1 cellular context compared by ENCODE assay signal in genomic region chr19:18520848-18521691, GRCh38.
TF ChIP-seq lines count a peak whose summit lies in the region.

No MANE protein-coding gene starts in this region.

TF ChIP-seq in GM12878, 131 proteins besides CTCF, POLR2A, EP300 and RAD21:
- TF ChIP-seq BHLHE40 (IDR thresholded peaks at IDR 0.05; ENCODE audit: borderline replicate concordance in 1 of 2, low read depth in 2 of 2, low read length in 1 of 2) = no peak
- TF ChIP-seq MEF2B (IDR thresholded peaks at IDR 0.05; ENCODE audit: partially characterized antibody, poor library complexity, severe bottlenecking) = no peak
- no peak for TF ChIP-seq E2F8 (IDR thresholded peaks at IDR 0.05; ENCODE audit: low read depth, partially characterized antibody)
- TF ChIP-seq TCF3 (IDR thresholded peaks at IDR 0.05; ENCODE audit: borderline replicate concordance, insufficient read depth, low read depth, low read length) = peak; percentile 61; the same call in 1 of the 2 replicates
- TF ChIP-seq POLR2AphosphoS5 (IDR thresholded peaks at IDR 0.05; ENCODE audit: low read length) = 0 out of 2 replicates have a peak, but pooled peaks have one; percentile 44
- 0 out of 2 replicates have a peak, but pooled peaks have one; percentile 2 for TF ChIP-seq IKZF1 (conservative IDR thresholded peaks at IDR 0.05)
- TF ChIP-seq RELB (IDR thresholded peaks at IDR 0.05; ENCODE audit: low read depth) = no peak
- no peak for TF ChIP-seq ZNF207 (IDR thresholded peaks at IDR 0.05; ENCODE audit: borderline replicate concordance)
- no peak for TF ChIP-seq CHD2 (IDR thresholded peaks at IDR 0.05; ENCODE audit: borderline replicate concordance, low read depth, low read length)
- TF ChIP-seq NR2F1 (conservative IDR thresholded peaks at IDR 0.05) = no peak; the same call in 1 of the 2 replicates
- TF ChIP-seq HDGF (IDR thresholded peaks at IDR 0.05) = no peak
- no peak for TF ChIP-seq EZH2 (IDR thresholded peaks at IDR 0.05; ENCODE audit: borderline replicate concordance, control insufficient read depth, low read depth, low read length)
- 0 out of 2 replicates have a peak, but pooled peaks have one; percentile 1 for TF ChIP-seq NBN (IDR thresholded peaks at IDR 0.05)
- 0 out of 3 replicates have a peak, but pooled peaks have one; percentile 8 for TF ChIP-seq POU2F2 (IDR thresholded peaks at IDR 0.05; ENCODE audit: borderline replicate concordance, low read depth, low read length)
- peak; percentile 85 for TF ChIP-seq TCF12 (IDR thresholded peaks at IDR 0.05; ENCODE audit: low read depth, low read length)
- TF ChIP-seq RUNX3 (IDR thresholded peaks at IDR 0.05; ENCODE audit: low read length) = peak; percentile 19; the same call in 1 of the 2 replicates
- TF ChIP-seq MAX (IDR thresholded peaks at IDR 0.05; ENCODE audit: low read depth, low read length) = no peak
